8 cellular contexts compared by ENCODE assay signal in genomic region chr15:67107014-67107812, GRCh38. TPM values are rescaled to one million over a fixed set of nuclear protein-coding genes. Genes with fewer than 3 reads are reported as not detected.
A peak's percentile ranks its signal among the peaks of the same experiment; 100 is the strongest.
DNase-seq lines count a peak whose midpoint lies in the region; ATAC-seq and TF ChIP-seq lines count a peak whose summit lies in the region.

No MANE protein-coding gene starts in this region.

- H3K23ac ChIP-seq in mesendoderm (ENCODE audit: low read length) = no peak overlapping the region

- H3K4me2 ChIP-seq in SK-N-SH = peak overlapping the region; percentile 69
- no peak overlapping the region for H3K4me2 ChIP-seq in mesendoderm (ENCODE audit: low read length)

- CTCF ChIA-PET in SK-N-SH (lab: Yijun Ruan, JAX) (interaction anchor here (1.3 kb wide), 1 partner anchor 161 kb away, joined by 6 read pairs; no protein-coding TSS in a partner anchor), WTC11 (lab: Charles Lee) (no interaction called here)

- peaks cover 20% of the 10 kb centered on the region for H3K9me3 Mint-ChIP-seq in WTC11

- intact Hi-C loops in head of caudate nucleus (cut with DNase I) = no loop called here

- DNase-seq in GM03348 (ENCODE audit: low spot score) = peak; percentile 86
- DNase-seq in SK-N-SH = no peak
- DNase-seq in head of caudate nucleus = peak in 33 of 42 donors; percentile 16 to 89 (median 48)
- peak; percentile 97 for DNase-seq in skeletal muscle cell (ENCODE audit: low read depth)
- DNase-seq in SHP77 treated with DMSO at 0.1 percent for 48 hours (lab: John Stamatoyannopoulos, UW) = no peak
- no peak for DNase-seq in midbrain (lab: John Stamatoyannopoulos, UW)
- no peak for DNase-seq in WTC11 (ENCODE audit: low spot score)
- no peak for DNase-seq in mesendoderm

- H3K4me1 ChIP-seq in SK-N-SH (ENCODE audit: control insufficient read depth in 1 of 2, insufficient read depth in 2 of 2, low read depth in 1 of 2, low read length in 1 of 2) (peaks cover 29 to 46% of the 10 kb centered on the region in 2 experiments), mesendoderm (ENCODE audit: control insufficient read depth, low read depth, low read length) (peaks cover 28% of the 10 kb centered on the region)

- H3K4me3 Mint-ChIP-seq in WTC11 = no peak overlapping the region

- H2AK5ac ChIP-seq in mesendoderm (ENCODE audit: low read length) = no peak overlapping the region

- no peak overlapping the region for H4K8ac ChIP-seq in mesendoderm (ENCODE audit: low read depth, low read length)

- TF ChIP-seq CTCF in SK-N-SH (IDR thresholded peaks at IDR 0.05) (no peak), WTC11 (IDR thresholded peaks at IDR 0.05) (no peak)

- no peaks in the 10 kb centered on the region for H3K27me3 Mint-ChIP-seq in WTC11 (ENCODE audit: low read depth)

- H3K79me1 ChIP-seq in mesendoderm (ENCODE audit: low read length) = peaks cover 19% of the 10 kb centered on the region

- POLR2A ChIA-PET in SK-N-SH (lab: Yijun Ruan, JAX) = interaction anchor here (0.7 kb wide), 1 partner anchor 15 kb away, joined by 4 read pairs; no protein-coding TSS in a partner anchor
- POLR2A ChIA-PET in WTC11 (lab: Charles Lee) = interaction anchor here (0.7 kb wide), 1 partner anchor 679 kb away, joined by 4 read pairs; no protein-coding TSS in a partner anchor

- H3K4ac ChIP-seq in mesendoderm (ENCODE audit: low read depth, low read length) = no peak overlapping the region

- no peak for ATAC-seq in WTC11

- H3K79me2 ChIP-seq in SK-N-SH (ENCODE audit: insufficient read depth) (peaks cover 83% of the 10 kb centered on the region), mesendoderm (ENCODE audit: control insufficient read depth, insufficient read depth, low read length) (peaks cover 12% of the 10 kb centered on the region)

- H2BK15ac ChIP-seq in mesendoderm (replicated peaks; ENCODE audit: low read depth) = no peak overlapping the region

- H3K36me3 ChIP-seq in SK-N-SH (replicated peaks in 1 of 2; ENCODE audit: control insufficient read depth in 1 of 2, insufficient read depth in 2 of 2, low read length in 1 of 2) (peaks cover 0 to 14% of the 10 kb centered on the region in 2 experiments), mesendoderm (ENCODE audit: control insufficient read depth, insufficient read depth, low read length) (no peaks in the 10 kb centered on the region)

- H3K36me3 Mint-ChIP-seq in WTC11 = peaks cover 25% of the 10 kb centered on the region

- peak overlapping the region; percentile 78 for H3K9ac ChIP-seq in SK-N-SH
- H3K9ac ChIP-seq in mesendoderm (ENCODE audit: low read length) = no peak overlapping the region

- H4K5ac ChIP-seq in mesendoderm (ENCODE audit: low read length) = no peak overlapping the region

- H3K9me3 ChIP-seq in SK-N-SH = peaks cover 5% of the 10 kb centered on the region; the same call in 1 of the 2 replicates

- H3F3A ChIP-seq in SK-N-SH (replicated peaks; ENCODE audit: insufficient read depth) = peaks cover 31% of the 10 kb centered on the region

- no peak overlapping the region for H2BK5ac ChIP-seq in mesendoderm (ENCODE audit: low read length)

- TF ChIP-seq RAD21 in SK-N-SH (IDR thresholded peaks at IDR 0.05; ENCODE audit: low read length) = no peak

- peak in 1 of 2 experiments; percentile 98; a peak in 2 of 4 replicates for TF ChIP-seq EP300 in SK-N-SH (IDR thresholded peaks at IDR 0.05; ENCODE audit: borderline replicate concordance in 1 of 2, low read depth in 1 of 2, low read length in 1 of 2)

- H3K27me3 ChIP-seq in SK-N-SH (ENCODE audit: insufficient read depth) (no peaks in the 10 kb centered on the region), mesendoderm (ENCODE audit: insufficient read depth, low read length, poor library complexity) (no peaks in the 10 kb centered on the region)

- H3K4me3 ChIP-seq in SK-N-SH (ENCODE audit: low read depth in 2 of 2, low read length in 1 of 2) (0 out of 4 replicates have a peak overlapping the region, but pooled peaks of 1 of the 2 experiments have one; percentile 24), skeletal muscle cell (ENCODE audit: low read depth, low read length) (no peak overlapping the region), mesendoderm (ENCODE audit: low read length) (no peak overlapping the region)

- no peaks in the 10 kb centered on the region for H3K9me2 ChIP-seq in SK-N-SH

- H3K4me1 Mint-ChIP-seq in WTC11 = peaks cover 52% of the 10 kb centered on the region

- 32% methylated on average over 8 of the region's 12 CpGs for WGBS in SK-N-SH (ENCODE audit: low lambda C conversion rate)
- WGBS in mesendoderm (ENCODE audit: extremely low coverage, insufficient coverage, low lambda C conversion rate) = no CpG with 5 or more reads among the region's 12 CpGs

- no peak overlapping the region for H3K18ac ChIP-seq in mesendoderm (ENCODE audit: low read length)

- H2BK120ac ChIP-seq in mesendoderm (ENCODE audit: low read depth, low read length) = no peak overlapping the region

- H3K27ac ChIP-seq in SK-N-SH (ENCODE audit: low read depth in 2 of 2, low read length in 1 of 2) (peak overlapping the region in 1 of 2 experiments; percentile 98; a peak in 3 of 4 replicates), mesendoderm (ENCODE audit: low read depth, low read length) (no peak overlapping the region)

- H4K20me1 ChIP-seq in SK-N-SH (ENCODE audit: insufficient read depth) = no peaks in the 10 kb centered on the region

- no peak overlapping the region for H3K56ac ChIP-seq in mesendoderm (ENCODE audit: low read length)

- H2AFZ ChIP-seq in SK-N-SH (ENCODE audit: low read depth) = no peak overlapping the region

- H3K27ac Mint-ChIP-seq in WTC11 = no peak overlapping the region; the same call in 1 of the 2 replicates

TF ChIP-seq in SK-N-SH, 30 proteins besides CTCF, POLR2A, EP300 and RAD21 (continues in another document):
- TF ChIP-seq GATA2 (CRISPR knock-in tag; IDR thresholded peaks at IDR 0.05) (no peak), IRF3 (IDR thresholded peaks at IDR 0.05; ENCODE audit: low read depth, low read length) (no peak), RFX5 (IDR thresholded peaks at IDR 0.05; ENCODE audit: low read length) (no peak), MEF2A (IDR thresholded peaks at IDR 0.05; ENCODE audit: borderline replicate concordance, low read depth) (peak; percentile 80; the same call in 1 of the 2 replicates), ZBTB33 (IDR thresholded peaks at IDR 0.05; ENCODE audit: borderline replicate concordance, low read depth) (peak; percentile 78)

TF ChIP-seq in WTC11, 78 proteins besides CTCF, POLR2A, EP300 and RAD21 (continues in another document):
- TF ChIP-seq CBFB (CRISPR knock-in tag; IDR thresholded peaks at IDR 0.05; ENCODE audit: low read depth) (no peak), FOXP1 (CRISPR knock-in tag; IDR thresholded peaks at IDR 0.05; ENCODE audit: borderline replicate concordance) (no peak), ESRRA (CRISPR knock-in tag; IDR thresholded peaks at IDR 0.05; ENCODE audit: borderline replicate concordance) (no peak), PRDM15 (CRISPR knock-in tag; IDR thresholded peaks at IDR 0.05) (no peak)

RNA-seq across cellular contexts. Expression of gene SMAD3, which starts 41.8 kb away (rescaled TPM):
- polyA plus RNA-seq in SK-N-SH (2012; rRNA removed) = 18.0 and 19.5 TPM in 2 replicates
- polyA plus RNA-seq in SK-N-SH (2012; cell fraction: cytosol; rRNA removed) = 12.0 and 14.6 TPM in 2 replicates
- 47.4 and 59.5 TPM in 2 replicates for polyA plus RNA-seq in SK-N-SH (2012; cell fraction: nucleus; rRNA removed)
- total RNA-seq in WTC11 (2021) = 20.2 to 34.6 TPM (median 25.0 TPM) in 3 replicates
- 17.4 TPM for polyA plus RNA-seq in mesendoderm (2013, experiment 1 of 2)
- 16.4 TPM for polyA plus RNA-seq in mesendoderm (2013, experiment 2 of 2)

Comparison
In these comparisons a context has a peak if more than half of its experiments do, and no peak if none do; other contexts are left out.
1. DNase-seq: peak in GM03348 (single experiment), head of caudate nucleus (33 of 42) and skeletal muscle cell (single experiment); none in SK-N-SH (single experiment), SHP77 treated with DMSO at 0.1 percent for 48 hours (single experiment), midbrain (single experiment), WTC11 (single experiment) and mesendoderm (single experiment).